Comparison of ENCODE assay signal across 18 cellular contexts in genomic region chr4:119017634-119018033, GRCh38.
DNase-seq lines count a peak whose midpoint lies in the region; ATAC-seq and TF ChIP-seq lines count a peak whose summit lies in the region.
"Had no signal": no experiment of that assay in that cellular context is flagged by ENCODE, and none has a peak within 500 bp of the region (broad histone marks: within the 10 kb centered on the region; RNA-seq: fewer than 3 reads in every experiment).

No MANE protein-coding gene starts in this region.

- peaks cover 0 to 3% (median 0%) of the 10 kb centered on the region in 9 donors for H3K9me3 Mint-ChIP-seq in naive thymus-derived CD8-positive, alpha-beta T cell

- ATAC-seq in naive thymus-derived CD8-positive, alpha-beta T cell = no peak
- no peak for ATAC-seq in GM18861 (IDR thresholded peaks at IDR 0.05; ENCODE audit: unreplicated experiment)

- DNase-seq in HEK293T (ENCODE audit: extremely low spot score) = no peak
- DNase-seq in colonic mucosa = no peak
- no peak for DNase-seq in stomach
- DNase-seq in NCI-H524 (lab: John Stamatoyannopoulos, UW) = no peak
- DNase-seq in naive thymus-derived CD8-positive, alpha-beta T cell = no peak
- DNase-seq in dorsolateral prefrontal cortex = no peak
- DNase-seq: 8988T; CD4-positive, alpha-beta memory T cell; GM23248; NCI-H1105 treated with DMSO at 0.1 percent for 48 hours; NCI-H2029 treated with DMSO at 0.1 percent for 48 hours; NCI-H345; NCI-H524 treated with DMSO at 0.1 percent for 48 hours had no signal

- TF ChIP-seq POLR2A in stomach (IDR thresholded peaks at IDR 0.05) = no peak

- no peak for TF ChIP-seq EP300 in stomach (IDR thresholded peaks at IDR 0.05)

- H3K4me1 Mint-ChIP-seq in naive thymus-derived CD8-positive, alpha-beta T cell = no peaks in the 10 kb centered on the region
- H3K4me1 Mint-ChIP-seq: CD4-positive, alpha-beta memory T cell had no signal

- POLR2A ChIA-PET in HEK293T (lab: Yijun Ruan, JAX) = no interaction called here
- POLR2A ChIA-PET in naive thymus-derived CD8-positive, alpha-beta T cell (lab: Charles Lee) = no interaction called here

- CTCF ChIA-PET in HEK293T (lab: Yijun Ruan, JAX) = no interaction called here

- no peaks in the 10 kb centered on the region for H3K9me3 ChIP-seq in colonic mucosa
- H3K9me3 ChIP-seq in muscle layer of duodenum (ENCODE audit: control insufficient read depth in 1 of 2, low read length in 2 of 2) = no peaks in the 10 kb centered on the region
- H3K9me3 ChIP-seq in stomach = no peaks in the 10 kb centered on the region
- H3K9me3 ChIP-seq: BLaER1 treated with 17β-estradiol and CSF1 and Interleukin-3, amounts not matched to agents 10 nM and 100 nM; HAP-1 had no signal

- no peak overlapping the region for H3K4me3 ChIP-seq in colonic mucosa
- H3K4me3 ChIP-seq in muscle layer of duodenum (ENCODE audit: low read depth in 1 of 2, low read length in 2 of 2) = no peak overlapping the region
- no peak overlapping the region for H3K4me3 ChIP-seq in stomach
- H3K4me3 ChIP-seq in dorsolateral prefrontal cortex = no peak overlapping the region
- H3K4me3 ChIP-seq: BLaER1 treated with 17β-estradiol and CSF1 and Interleukin-3, amounts not matched to agents 10 nM and 100 nM; GM23248; HAP-1 had no signal

- H3K27ac ChIP-seq in colonic mucosa (peak overlapping the region; percentile 15), muscle layer of duodenum (ENCODE audit: low read length) (peak overlapping the region; percentile 87), stomach (peak overlapping the region in 4 of 5 donors; percentile 75 to 83 (median 77)), dorsolateral prefrontal cortex (no peak overlapping the region)
- H3K27ac ChIP-seq: BLaER1 treated with 17β-estradiol and CSF1 and Interleukin-3, amounts not matched to agents 10 nM and 100 nM; KMS-11 had no signal

- whole genome bisulfite sequencing in stomach, 5 donors = 71 to 89% (median 79%) methylated on average over 2 of the region's 2 CpGs

- H3K27me3 ChIP-seq in colonic mucosa (no peaks in the 10 kb centered on the region), muscle layer of duodenum (ENCODE audit: low read depth, low read length) (no peaks in the 10 kb centered on the region), stomach (no peaks in the 10 kb centered on the region), dorsolateral prefrontal cortex (no peaks in the 10 kb centered on the region)
- H3K27me3 ChIP-seq: BLaER1 treated with 17β-estradiol and CSF1 and Interleukin-3, amounts not matched to agents 10 nM and 100 nM had no signal

- H3K27me3 Mint-ChIP-seq in naive thymus-derived CD8-positive, alpha-beta T cell = peaks cover 5 to 24% (median 18%) of the 10 kb centered on the region in 5 donors

- H3K4me3 Mint-ChIP-seq in naive thymus-derived CD8-positive, alpha-beta T cell = no peak overlapping the region
- H3K4me3 Mint-ChIP-seq: CD4-positive, alpha-beta memory T cell had no signal

- intact Hi-C loops in colonic mucosa (cut with DNase I) (no loop called here), stomach (cut with DNase I; ENCODE audit: low total_unique reads) (no loop called here), dorsolateral prefrontal cortex (cut with DNase I) (no loop called here)

- no peak overlapping the region for H3K27ac Mint-ChIP-seq in naive thymus-derived CD8-positive, alpha-beta T cell
- H3K27ac Mint-ChIP-seq: CD4-positive, alpha-beta memory T cell had no signal

- peaks cover 0 to 1% (median 0%) of the 10 kb centered on the region in 3 donors for H3K36me3 Mint-ChIP-seq in naive thymus-derived CD8-positive, alpha-beta T cell
- H3K36me3 Mint-ChIP-seq: CD4-positive, alpha-beta memory T cell had no signal

- no peak overlapping the region for H3K9ac ChIP-seq in colonic mucosa (ENCODE audit: low read depth in 2 of 2, low read length in 2 of 2)
- H3K9ac ChIP-seq: BLaER1 treated with 17β-estradiol and CSF1 and Interleukin-3, amounts not matched to agents 10 nM and 100 nM; GM23248; KMS-11 had no signal

- H3K36me3 ChIP-seq in colonic mucosa (no peaks in the 10 kb centered on the region), muscle layer of duodenum (ENCODE audit: control insufficient read depth in 1 of 2, insufficient read depth in 2 of 2, low read length in 2 of 2) (no peaks in the 10 kb centered on the region), stomach (no peaks in the 10 kb centered on the region)
- H3K36me3 ChIP-seq: BLaER1 treated with 17β-estradiol and CSF1 and Interleukin-3, amounts not matched to agents 10 nM and 100 nM; HAP-1 had no signal

- TF ChIP-seq CTCF in colonic mucosa (IDR thresholded peaks at IDR 0.05) = no peak
- no peak for TF ChIP-seq CTCF in stomach (IDR thresholded peaks at IDR 0.05)
- no peak for TF ChIP-seq CTCF in dorsolateral prefrontal cortex (IDR thresholded peaks at IDR 0.05 in 54 of 56, conservative IDR thresholded peaks at IDR 0.05 in 2 of 56; ENCODE audit: low read depth in 1 of 56, partially characterized antibody in 56 of 56)

- H3K4me1 ChIP-seq in colonic mucosa (no peaks in the 10 kb centered on the region), muscle layer of duodenum (ENCODE audit: control insufficient read depth in 1 of 2, insufficient read depth in 2 of 2, low read length in 2 of 2) (no peaks in the 10 kb centered on the region), stomach (no peaks in the 10 kb centered on the region)
- H3K4me1 ChIP-seq: BLaER1 treated with 17β-estradiol and CSF1 and Interleukin-3, amounts not matched to agents 10 nM and 100 nM; HAP-1 had no signal

TF ChIP-seq in HEK293T, 16 proteins besides CTCF, POLR2A, EP300 and RAD21:
- TF ChIP-seq ARNT (IDR thresholded peaks at IDR 0.05) (no peak), ZNF384 (IDR thresholded peaks at IDR 0.05) (no peak), PKNOX1 (IDR thresholded peaks at IDR 0.05) (peak; percentile 17; the same call in 1 of the 2 replicates), ELF4 (IDR thresholded peaks at IDR 0.05) (no peak), BHLHE40 (IDR thresholded peaks at IDR 0.05; ENCODE audit: borderline replicate concordance) (no peak)
TF ChIP-seq in HEK293T: peak in this region for 1.

Comparison
In these comparisons a context has a peak if more than half of its experiments do, and no peak if none do; other contexts are left out.
1. H3K27ac ChIP-seq: peak in colonic mucosa (single experiment), muscle layer of duodenum (single experiment) and stomach (4 of 5); none in dorsolateral prefrontal cortex (0 of 59).